14 cellular contexts compared by ENCODE assay signal in the genomic region with DNA sequence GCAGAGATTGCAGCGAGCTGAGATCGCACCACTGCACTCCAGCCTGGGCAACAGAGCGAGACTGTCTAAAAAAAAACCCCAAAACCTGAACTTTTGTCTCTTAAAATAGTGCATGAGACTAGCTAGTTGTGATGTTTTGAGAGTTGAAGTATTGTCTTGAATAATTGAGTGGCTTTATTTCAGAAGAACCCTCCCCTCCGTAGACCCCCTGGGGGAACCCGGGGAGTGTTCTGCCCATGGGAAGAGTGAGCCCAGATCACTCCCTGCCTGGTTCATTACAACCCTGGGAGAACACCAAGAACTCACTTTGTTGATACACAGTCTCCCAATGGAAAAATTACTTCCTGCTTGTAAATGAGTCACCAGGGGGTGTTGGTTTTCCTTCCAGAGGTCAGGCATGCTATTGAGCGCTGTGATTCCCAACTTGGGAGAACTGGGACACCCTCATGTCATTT.
DNase-seq lines count a peak whose midpoint lies in the region; ATAC-seq and TF ChIP-seq lines count a peak whose summit lies in the region.
"Had no signal": no experiment of that assay in that cellular context is flagged by ENCODE, and none has a peak within 500 bp of the region (broad histone marks: within the 10 kb centered on the region; RNA-seq: fewer than 3 reads in every experiment).

No MANE protein-coding gene starts in this region.

- no peak overlapping the region for H3K4me3 Mint-ChIP-seq in GM23338
- H3K4me3 Mint-ChIP-seq: activated CD4-positive, alpha-beta T cell treated with anti-CD3 and anti-CD28 coated beads, Interleukin-2, amount 10 ng/mL, durations not matched to agents 7 days and 5 days; memory B cell had no signal

- DNase-seq in fibroblast of pulmonary artery (ENCODE audit: low read depth): peak; percentile 69
- peak; percentile 36 for DNase-seq in stromal cell of bone marrow (ENCODE audit: low read depth)
- DNase-seq in NCI-H524 (lab: John Stamatoyannopoulos, UW): no peak
- no peak for DNase-seq in NCI-H510A treated with DMSO at 0.1 percent for 48 hours (lab: John Stamatoyannopoulos, UW)
- DNase-seq in GM23338 (ENCODE audit: low spot score): no peak
- no peak for DNase-seq in NCI-H345 (lab: John Stamatoyannopoulos, UW)
- DNase-seq: activated CD4-positive, alpha-beta T cell treated with anti-CD3 and anti-CD28 coated beads, Interleukin-2, amount 10 ng/mL, durations not matched to agents 7 days and 5 days; NCI-H187 treated with DMSO at 0.1 percent for 48 hours; SIG-M5 had no signal

- H3K9me3 Mint-ChIP-seq in GM23338: no peaks in the 10 kb centered on the region; the same call in 2 of the 3 replicates
- H3K9me3 Mint-ChIP-seq: activated CD4-positive, alpha-beta T cell treated with anti-CD3 and anti-CD28 coated beads, Interleukin-2, amount 10 ng/mL, durations not matched to agents 7 days and 5 days; memory B cell had no signal

- no peak overlapping the region for H3K27ac Mint-ChIP-seq in GM23338
- H3K27ac Mint-ChIP-seq: activated CD4-positive, alpha-beta T cell treated with anti-CD3 and anti-CD28 coated beads, Interleukin-2, amount 10 ng/mL, durations not matched to agents 7 days and 5 days; memory B cell had no signal

- no peaks in the 10 kb centered on the region for H4K20me1 ChIP-seq in GM23338 (replicated peaks; ENCODE audit: insufficient read depth)

- H3K4me1 ChIP-seq in GM23338 (ENCODE audit: insufficient read depth): peaks cover 14% of the 10 kb centered on the region

- TF ChIP-seq CTCF in fibroblast of pulmonary artery (IDR thresholded peaks at IDR 0.05; ENCODE audit: low read length, missing control alignments) (no peak), GM23338 (conservative IDR thresholded peaks at IDR 0.05; ENCODE audit: low read depth in 2 of 2) (no peak)

- ATAC-seq in GM19351 (IDR thresholded peaks at IDR 0.05; ENCODE audit: unreplicated experiment): peak; percentile 61
- peak; percentile 65 for ATAC-seq in HG03565 (IDR thresholded peaks at IDR 0.05; ENCODE audit: unreplicated experiment)
- no peak for ATAC-seq in GM23338

- H3F3A ChIP-seq in GM23338 (replicated peaks; ENCODE audit: low read depth): no peaks in the 10 kb centered on the region

- H3K36me3 Mint-ChIP-seq in GM23338 (ENCODE audit: low read depth): no peaks in the 10 kb centered on the region
- H3K36me3 Mint-ChIP-seq: memory B cell had no signal

- no peaks in the 10 kb centered on the region for H3K27me3 ChIP-seq in GM23338 (ENCODE audit: insufficient read depth)

- H2AFZ ChIP-seq in GM23338: no peak overlapping the region

- peaks cover 11% of the 10 kb centered on the region; the same call in 1 of the 2 replicates for H3K9me2 ChIP-seq in GM23338 (ENCODE audit: insufficient read depth)

- H3K36me3 ChIP-seq in GM23338 (ENCODE audit: insufficient read depth): no peaks in the 10 kb centered on the region

- no peaks in the 10 kb centered on the region for H3K79me2 ChIP-seq in GM23338 (replicated peaks; ENCODE audit: insufficient read depth)

- no peak overlapping the region for H3K27ac ChIP-seq in GM23338 (ENCODE audit: low read depth)
- H3K27ac ChIP-seq: HL-60, skin epidermis had no signal

- H3K27me3 Mint-ChIP-seq in GM23338 (ENCODE audit: insufficient read depth, low read depth, poor library complexity): peaks cover 4% of the 10 kb centered on the region

- H3K4me1 Mint-ChIP-seq in GM23338: peaks cover 17% of the 10 kb centered on the region
- H3K4me1 Mint-ChIP-seq: activated CD4-positive, alpha-beta T cell treated with anti-CD3 and anti-CD28 coated beads, Interleukin-2, amount 10 ng/mL, durations not matched to agents 7 days and 5 days; memory B cell had no signal

- H3K4me2 ChIP-seq in GM23338: no peak overlapping the region

- no peak overlapping the region for H3K4me3 ChIP-seq in fibroblast of pulmonary artery (replicated peaks; ENCODE audit: low read depth, low read length)
- H3K4me3 ChIP-seq in GM23338: no peak overlapping the region
- H3K4me3 ChIP-seq: skin epidermis had no signal

TF ChIP-seq in GM23338, 12 proteins besides CTCF, POLR2A, EP300 and RAD21 (continues in another document):
- TF ChIP-seq EZH2 (IDR thresholded peaks at IDR 0.05; ENCODE audit: low read depth, unreplicated experiment) (no peak), JUNB (IDR thresholded peaks at IDR 0.05; ENCODE audit: unreplicated experiment) (no peak), POLR2AphosphoS5 (IDR thresholded peaks at IDR 0.05; ENCODE audit: low read depth) (no peak)
- TF ChIP-seq, protein P1, sequence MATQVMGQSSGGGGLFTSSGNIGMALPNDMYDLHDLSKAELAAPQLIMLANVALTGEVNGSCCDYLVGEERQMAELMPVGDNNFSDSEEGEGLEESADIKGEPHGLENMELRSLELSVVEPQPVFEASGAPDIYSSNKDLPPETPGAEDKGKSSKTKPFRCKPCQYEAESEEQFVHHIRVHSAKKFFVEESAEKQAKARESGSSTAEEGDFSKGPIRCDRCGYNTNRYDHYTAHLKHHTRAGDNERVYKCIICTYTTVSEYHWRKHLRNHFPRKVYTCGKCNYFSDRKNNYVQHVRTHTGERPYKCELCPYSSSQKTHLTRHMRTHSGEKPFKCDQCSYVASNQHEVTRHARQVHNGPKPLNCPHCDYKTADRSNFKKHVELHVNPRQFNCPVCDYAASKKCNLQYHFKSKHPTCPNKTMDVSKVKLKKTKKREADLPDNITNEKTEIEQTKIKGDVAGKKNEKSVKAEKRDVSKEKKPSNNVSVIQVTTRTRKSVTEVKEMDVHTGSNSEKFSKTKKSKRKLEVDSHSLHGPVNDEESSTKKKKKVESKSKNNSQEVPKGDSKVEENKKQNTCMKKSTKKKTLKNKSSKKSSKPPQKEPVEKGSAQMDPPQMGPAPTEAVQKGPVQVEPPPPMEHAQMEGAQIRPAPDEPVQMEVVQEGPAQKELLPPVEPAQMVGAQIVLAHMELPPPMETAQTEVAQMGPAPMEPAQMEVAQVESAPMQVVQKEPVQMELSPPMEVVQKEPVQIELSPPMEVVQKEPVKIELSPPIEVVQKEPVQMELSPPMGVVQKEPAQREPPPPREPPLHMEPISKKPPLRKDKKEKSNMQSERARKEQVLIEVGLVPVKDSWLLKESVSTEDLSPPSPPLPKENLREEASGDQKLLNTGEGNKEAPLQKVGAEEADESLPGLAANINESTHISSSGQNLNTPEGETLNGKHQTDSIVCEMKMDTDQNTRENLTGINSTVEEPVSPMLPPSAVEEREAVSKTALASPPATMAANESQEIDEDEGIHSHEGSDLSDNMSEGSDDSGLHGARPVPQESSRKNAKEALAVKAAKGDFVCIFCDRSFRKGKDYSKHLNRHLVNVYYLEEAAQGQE (IDR thresholded peaks at IDR 0.05; ENCODE audit: unreplicated experiment): no peak
- TF ChIP-seq, protein P2, sequence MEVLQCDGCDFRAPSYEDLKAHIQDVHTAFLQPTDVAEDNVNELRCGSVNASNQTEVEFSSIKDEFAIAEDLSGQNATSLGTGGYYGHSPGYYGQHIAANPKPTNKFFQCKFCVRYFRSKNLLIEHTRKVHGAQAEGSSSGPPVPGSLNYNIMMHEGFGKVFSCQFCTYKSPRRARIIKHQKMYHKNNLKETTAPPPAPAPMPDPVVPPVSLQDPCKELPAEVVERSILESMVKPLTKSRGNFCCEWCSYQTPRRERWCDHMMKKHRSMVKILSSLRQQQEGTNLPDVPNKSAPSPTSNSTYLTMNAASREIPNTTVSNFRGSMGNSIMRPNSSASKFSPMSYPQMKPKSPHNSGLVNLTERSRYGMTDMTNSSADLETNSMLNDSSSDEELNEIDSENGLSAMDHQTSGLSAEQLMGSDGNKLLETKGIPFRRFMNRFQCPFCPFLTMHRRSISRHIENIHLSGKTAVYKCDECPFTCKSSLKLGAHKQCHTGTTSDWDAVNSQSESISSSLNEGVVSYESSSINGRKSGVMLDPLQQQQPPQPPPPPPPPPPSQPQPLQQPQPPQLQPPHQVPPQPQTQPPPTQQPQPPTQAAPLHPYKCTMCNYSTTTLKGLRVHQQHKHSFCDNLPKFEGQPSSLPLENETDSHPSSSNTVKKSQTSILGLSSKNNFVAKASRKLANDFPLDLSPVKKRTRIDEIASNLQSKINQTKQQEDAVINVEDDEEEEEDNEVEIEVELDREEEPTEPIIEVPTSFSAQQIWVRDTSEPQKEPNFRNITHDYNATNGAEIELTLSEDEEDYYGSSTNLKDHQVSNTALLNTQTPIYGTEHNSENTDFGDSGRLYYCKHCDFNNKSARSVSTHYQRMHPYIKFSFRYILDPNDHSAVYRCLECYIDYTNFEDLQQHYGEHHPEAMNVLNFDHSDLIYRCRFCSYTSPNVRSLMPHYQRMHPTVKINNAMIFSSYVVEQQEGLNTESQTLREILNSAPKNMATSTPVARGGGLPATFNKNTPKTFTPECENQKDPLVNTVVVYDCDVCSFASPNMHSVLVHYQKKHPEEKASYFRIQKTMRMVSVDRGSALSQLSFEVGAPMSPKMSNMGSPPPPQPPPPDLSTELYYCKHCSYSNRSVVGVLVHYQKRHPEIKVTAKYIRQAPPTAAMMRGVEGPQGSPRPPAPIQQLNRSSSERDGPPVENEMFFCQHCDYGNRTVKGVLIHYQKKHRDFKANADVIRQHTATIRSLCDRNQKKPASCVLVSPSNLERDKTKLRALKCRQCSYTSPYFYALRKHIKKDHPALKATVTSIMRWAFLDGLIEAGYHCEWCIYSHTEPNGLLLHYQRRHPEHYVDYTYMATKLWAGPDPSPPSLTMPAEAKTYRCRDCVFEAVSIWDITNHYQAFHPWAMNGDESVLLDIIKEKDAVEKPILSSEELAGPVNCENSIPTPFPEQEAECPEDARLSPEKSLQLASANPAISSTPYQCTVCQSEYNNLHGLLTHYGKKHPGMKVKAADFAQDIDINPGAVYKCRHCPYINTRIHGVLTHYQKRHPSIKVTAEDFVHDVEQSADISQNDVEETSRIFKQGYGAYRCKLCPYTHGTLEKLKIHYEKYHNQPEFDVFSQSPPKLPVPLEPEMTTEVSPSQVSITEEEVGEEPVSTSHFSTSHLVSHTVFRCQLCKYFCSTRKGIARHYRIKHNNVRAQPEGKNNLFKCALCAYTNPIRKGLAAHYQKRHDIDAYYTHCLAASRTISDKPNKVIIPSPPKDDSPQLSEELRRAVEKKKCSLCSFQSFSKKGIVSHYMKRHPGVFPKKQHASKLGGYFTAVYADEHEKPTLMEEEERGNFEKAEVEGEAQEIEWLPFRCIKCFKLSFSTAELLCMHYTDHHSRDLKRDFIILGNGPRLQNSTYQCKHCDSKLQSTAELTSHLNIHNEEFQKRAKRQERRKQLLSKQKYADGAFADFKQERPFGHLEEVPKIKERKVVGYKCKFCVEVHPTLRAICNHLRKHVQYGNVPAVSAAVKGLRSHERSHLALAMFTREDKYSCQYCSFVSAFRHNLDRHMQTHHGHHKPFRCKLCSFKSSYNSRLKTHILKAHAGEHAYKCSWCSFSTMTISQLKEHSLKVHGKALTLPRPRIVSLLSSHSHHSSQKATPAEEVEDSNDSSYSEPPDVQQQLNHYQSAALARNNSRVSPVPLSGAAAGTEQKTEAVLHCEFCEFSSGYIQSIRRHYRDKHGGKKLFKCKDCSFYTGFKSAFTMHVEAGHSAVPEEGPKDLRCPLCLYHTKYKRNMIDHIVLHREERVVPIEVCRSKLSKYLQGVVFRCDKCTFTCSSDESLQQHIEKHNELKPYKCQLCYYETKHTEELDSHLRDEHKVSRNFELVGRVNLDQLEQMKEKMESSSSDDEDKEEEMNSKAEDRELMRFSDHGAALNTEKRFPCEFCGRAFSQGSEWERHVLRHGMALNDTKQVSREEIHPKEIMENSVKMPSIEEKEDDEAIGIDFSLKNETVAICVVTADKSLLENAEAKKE (CRISPR knock-in tag; IDR thresholded peaks at IDR 0.05): no peak

Comparison
In these comparisons a context has a peak if more than half of its experiments do, and no peak if none do; other contexts are left out.
1. DNase-seq: peak in fibroblast of pulmonary artery (single experiment) and stromal cell of bone marrow (single experiment); none in NCI-H524 (0 of 2), NCI-H510A treated with DMSO at 0.1 percent for 48 hours (single experiment), GM23338 (single experiment) and NCI-H345 (single experiment).